In genomic region chr1:209335090-209335692, GRCh38 we compare ENCODE assay signal across 9 cellular contexts.
DNase-seq lines count a peak whose midpoint lies in the region; ATAC-seq and TF ChIP-seq lines count a peak whose summit lies in the region.
"Had no signal": no experiment of that assay in that cellular context is flagged by ENCODE, and none has a peak within 500 bp of the region (broad histone marks: within the 10 kb centered on the region; RNA-seq: fewer than 3 reads in every experiment).

No MANE protein-coding gene starts in this region.

- no TSS peak for BruUV-seq in HCT116 (replicated peaks; lab: Mats Ljungman, UMichigan)

- no peaks in the 10 kb centered on the region for H3K9me2 ChIP-seq in HCT116 (ENCODE audit: insufficient read depth)
- H3K9me2 ChIP-seq in MM.1S (replicated peaks; ENCODE audit: insufficient read depth, low read length) = no peaks in the 10 kb centered on the region

- intact Hi-C loops in HCT116 (cut with micrococcal nuclease) = no loop called here

- H3K9me3 Mint-ChIP-seq in brain = peaks cover 0 to 2% (median 0%) of the 10 kb centered on the region in 5 experiments
- H3K9me3 Mint-ChIP-seq: T-cell had no signal

- no peaks in the 10 kb centered on the region for H3K36me3 Mint-ChIP-seq in brain
- H3K36me3 Mint-ChIP-seq: T-cell had no signal

- H3K4me1 ChIP-seq in HCT116 (ENCODE audit: control insufficient read depth in 1 of 2, insufficient read depth in 2 of 2, low read length in 2 of 2) (no peaks in the 10 kb centered on the region), MM.1S (ENCODE audit: low read length) (no peaks in the 10 kb centered on the region), mesenchymal stem cell (ENCODE audit: control insufficient read depth, insufficient read depth, low read depth, low read length) (no peaks in the 10 kb centered on the region)

- WGBS in mesenchymal stem cell = 39% methylated on average over 2 of the region's 3 CpGs

- no peak for TF ChIP-seq POLR2A in HCT116 (IDR thresholded peaks at IDR 0.05; ENCODE audit: borderline replicate concordance, extremely low read depth, insufficient read depth, insufficient read length)

- RAD21 ChIA-PET in HCT116 (lab: Charles Lee; ENCODE audit: low non-redundant PET in 1 of 2, low total read pairs in 2 of 2, uncharacterized antibody in 2 of 2, unreplicated experiment in 2 of 2) = no interaction called here

- DNase-seq in AG20443 (ENCODE audit: low spot score) = peak; percentile 70
- peak; percentile 35 for DNase-seq in G401 (ENCODE audit: low spot score)
- peak; percentile 28 for DNase-seq in HCT116 (ENCODE audit: low read depth, low spot score)
- peak; percentile 51 for DNase-seq in MM.1S
- peak; percentile 33 for DNase-seq in mesenchymal stem cell

- H3K79me1 ChIP-seq in mesenchymal stem cell (replicated peaks; ENCODE audit: low read length, poor library complexity, severe bottlenecking) = no peaks in the 10 kb centered on the region

- H3K27me3 ChIP-seq in HCT116 (ENCODE audit: insufficient read depth, low read length) = peaks cover 19% of the 10 kb centered on the region
- no peaks in the 10 kb centered on the region for H3K27me3 ChIP-seq in MM.1S (replicated peaks; ENCODE audit: insufficient read depth, low read length)
- peaks cover 0 to 3% of the 10 kb centered on the region in 2 experiments for H3K27me3 ChIP-seq in mesenchymal stem cell (ENCODE audit: control insufficient read depth in 1 of 2, insufficient read depth in 1 of 2, low read length in 2 of 2)

- H2BK5ac ChIP-seq in mesenchymal stem cell (ENCODE audit: low read depth, low read length, poor library complexity, severe bottlenecking) = no peak overlapping the region

- no peaks in the 10 kb centered on the region for H3K4me1 Mint-ChIP-seq in brain
- H3K4me1 Mint-ChIP-seq: T-cell had no signal

- H3K27ac ChIP-seq in HCT116 (ENCODE audit: low read depth, low read length) (no peak overlapping the region), MM.1S (ENCODE audit: low read length) (no peak overlapping the region), mesenchymal stem cell (ENCODE audit: low read length, poor library complexity, severe bottlenecking) (peak overlapping the region; percentile 10)

- H3K14ac ChIP-seq in mesenchymal stem cell (ENCODE audit: low read length in 2 of 2) = no peak overlapping the region

- H3K4me3 Mint-ChIP-seq in brain = no peak overlapping the region
- H3K4me3 Mint-ChIP-seq: T-cell had no signal

- ATAC-seq in HCT116 = peak; percentile 99
- no peak for ATAC-seq in GM19467 (IDR thresholded peaks at IDR 0.05; ENCODE audit: unreplicated experiment)
- no peak for ATAC-seq in HG02571 (IDR thresholded peaks at IDR 0.05; ENCODE audit: unreplicated experiment)
- ATAC-seq: T-cell had no signal

- H3K9me3 ChIP-seq in HCT116 (ENCODE audit: control insufficient read depth in 1 of 2, insufficient read depth in 1 of 2, low read depth in 1 of 2, low read length in 2 of 2) (no peaks in the 10 kb centered on the region), MM.1S (replicated peaks; ENCODE audit: insufficient read depth, low read length) (no peaks in the 10 kb centered on the region), mesenchymal stem cell (ENCODE audit: control insufficient read depth, low read length) (no peaks in the 10 kb centered on the region)

- no peak overlapping the region for H2BK12ac ChIP-seq in mesenchymal stem cell (ENCODE audit: low read length in 2 of 2)

- no peak overlapping the region for H4K8ac ChIP-seq in mesenchymal stem cell (ENCODE audit: low read length)

- no peak overlapping the region for H4K91ac ChIP-seq in mesenchymal stem cell (ENCODE audit: low read length)

- H2AFZ ChIP-seq in HCT116 (ENCODE audit: low read depth, low read length, poor library complexity, severe bottlenecking) (no peak overlapping the region), MM.1S (ENCODE audit: low read length) (no peak overlapping the region), mesenchymal stem cell (ENCODE audit: low read depth, low read length) (no peak overlapping the region)

- H2AK5ac ChIP-seq in mesenchymal stem cell (ENCODE audit: low read length, severe bottlenecking) = no peak overlapping the region

- CTCF ChIA-PET in HCT116 (lab: Charles Lee) = no interaction called here

- peak overlapping the region in 1 of 5 experiments; percentile 26 for H3K27ac Mint-ChIP-seq in brain
- H3K27ac Mint-ChIP-seq: T-cell had no signal

- H3K36me3 ChIP-seq in HCT116 (ENCODE audit: control insufficient read depth in 1 of 2, insufficient read depth in 2 of 2, low read length in 2 of 2) (no peaks in the 10 kb centered on the region), MM.1S (replicated peaks; ENCODE audit: insufficient read depth, low read length) (no peaks in the 10 kb centered on the region), mesenchymal stem cell (ENCODE audit: control insufficient read depth in 1 of 2, insufficient read depth in 2 of 2, low read depth in 1 of 2, low read length in 2 of 2) (no peaks in the 10 kb centered on the region)

- in situ Hi-C loops in G401 (cut with HindIII; ENCODE audit: low sequenced_read_pairs) = no loop called here

- H3K27me3 Mint-ChIP-seq in brain = peaks cover 4% of the 10 kb centered on the region

- no peaks in the 10 kb centered on the region for H3F3A ChIP-seq in MM.1S (ENCODE audit: insufficient read depth, low read length)

- H3K23ac ChIP-seq in mesenchymal stem cell (ENCODE audit: low read length in 2 of 2) = no peak overlapping the region

- H3K4ac ChIP-seq in mesenchymal stem cell (ENCODE audit: low read depth in 1 of 2, low read length in 2 of 2) = no peak overlapping the region

- no peaks in the 10 kb centered on the region for H3K79me2 ChIP-seq in HCT116 (ENCODE audit: insufficient read depth, low read length)
- H3K79me2 ChIP-seq in MM.1S (ENCODE audit: low read length) = no peaks in the 10 kb centered on the region

- H3K4me3 ChIP-seq in HCT116 (replicated peaks in 1 of 2; ENCODE audit: low read depth in 1 of 2, low read length in 2 of 2) (no peak overlapping the region), MM.1S (ENCODE audit: low read length) (no peak overlapping the region), mesenchymal stem cell (ENCODE audit: insufficient read depth in 1 of 2, low read depth in 1 of 2, low read length in 2 of 2) (no peak overlapping the region)

- TF ChIP-seq RAD21 in HCT116 (IDR thresholded peaks at IDR 0.05; ENCODE audit: low read depth) = no peak; the same call in 1 of the 2 replicates

- H2BK120ac ChIP-seq in mesenchymal stem cell (ENCODE audit: low read depth, low read length) = no peak overlapping the region

- H2BK15ac ChIP-seq in mesenchymal stem cell (ENCODE audit: low read depth, poor library complexity, severe bottlenecking) = no peak overlapping the region

- H4K20me1 ChIP-seq in HCT116 (ENCODE audit: insufficient read depth) (no peaks in the 10 kb centered on the region), MM.1S (ENCODE audit: insufficient read depth, low read length) (no peaks in the 10 kb centered on the region)

- no peak overlapping the region for H3K18ac ChIP-seq in mesenchymal stem cell (ENCODE audit: low read depth in 1 of 2, low read length in 2 of 2)

- TF ChIP-seq CTCF in HCT116 (IDR thresholded peaks at IDR 0.05 in 2 of 3, conservative IDR thresholded peaks at IDR 0.05 in 1 of 3; ENCODE audit: borderline replicate concordance in 1 of 3, insufficient read depth in 1 of 3, low read depth in 2 of 3, low read length in 2 of 3) (peak in 2 of 3 experiments; percentile 80 to 85; a peak in 5 of 6 replicates), MM.1S (IDR thresholded peaks at IDR 0.05; ENCODE audit: low read length) (peak; percentile 91), brain (conservative IDR thresholded peaks at IDR 0.05) (peak; percentile 53 to 75)

- H3K4me2 ChIP-seq in HCT116 (ENCODE audit: low read length) (no peak overlapping the region), MM.1S (ENCODE audit: low read depth, low read length) (no peak overlapping the region), mesenchymal stem cell (ENCODE audit: low read length, poor library complexity, severe bottlenecking) (no peak overlapping the region)

- POLR2A ChIA-PET in HCT116 (lab: Charles Lee) = no interaction called here

- H3K9ac ChIP-seq in HCT116 (ENCODE audit: low read length) (no peak overlapping the region), MM.1S (ENCODE audit: low read length) (no peak overlapping the region), mesenchymal stem cell (ENCODE audit: low read length) (no peak overlapping the region)

TF ChIP-seq in HCT116, 20 proteins besides CTCF, POLR2A, EP300 and RAD21:
- TF ChIP-seq CEBPB (IDR thresholded peaks at IDR 0.05; ENCODE audit: low read depth) (no peak), SRF (IDR thresholded peaks at IDR 0.05; ENCODE audit: low read depth) (no peak), POLR2AphosphoS5 (IDR thresholded peaks at IDR 0.05; ENCODE audit: low read depth, low read length) (no peak)
